ENCODE assay signal across 24 cellular contexts in the genomic region with DNA sequence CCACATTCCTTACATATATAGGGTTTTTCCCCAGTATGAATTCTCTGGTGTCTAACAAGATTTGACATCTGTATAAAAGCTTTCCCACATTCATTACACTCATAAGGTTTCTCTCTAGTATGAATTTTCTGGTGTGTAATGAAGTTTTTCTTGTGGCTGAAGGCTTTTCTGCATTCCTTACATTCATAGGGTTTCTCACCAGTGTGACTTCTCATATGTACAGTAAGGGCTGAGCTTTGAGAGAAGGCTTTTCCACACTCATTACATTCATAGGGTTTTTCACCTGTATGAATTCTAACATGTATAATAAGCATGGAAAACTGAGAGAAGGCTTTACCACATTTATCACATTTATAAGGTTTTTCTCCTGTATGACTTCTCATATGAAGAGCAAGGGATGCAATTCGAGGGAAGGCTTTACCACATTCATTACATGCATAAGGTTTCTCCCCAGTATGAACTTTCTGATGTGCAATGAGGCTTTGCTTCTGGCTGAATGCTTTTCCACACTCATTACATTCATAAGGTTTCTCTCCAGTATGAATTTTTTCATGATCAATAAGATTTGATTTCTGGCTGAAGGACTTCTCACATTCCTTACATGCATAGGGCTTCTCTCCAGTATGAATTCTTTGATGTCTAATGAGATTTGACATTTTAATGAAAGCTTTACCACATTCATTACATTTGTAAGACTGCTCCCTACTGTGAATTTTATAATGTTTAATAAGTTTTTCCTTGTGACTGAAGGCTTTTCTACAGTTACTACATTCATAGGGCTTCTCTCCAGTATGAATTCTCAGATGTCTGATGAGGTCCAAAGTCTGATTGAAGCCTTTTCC. TPM values are rescaled to one million over a fixed set of nuclear protein-coding genes. Genes with fewer than 3 reads are reported as not detected.
DNase-seq lines count a peak whose midpoint lies in the region; ATAC-seq and TF ChIP-seq lines count a peak whose summit lies in the region.
"Had no signal": no experiment of that assay in that cellular context is flagged by ENCODE, and none has a peak within 500 bp of the region (broad histone marks: within the 10 kb centered on the region; RNA-seq: fewer than 3 reads in every experiment).

No MANE protein-coding gene starts in this region.

- H3K36me3 ChIP-seq in GM23248 (ENCODE audit: low read depth) = peaks cover 57% of the 10 kb centered on the region
- H3K36me3 ChIP-seq: cardiac muscle cell had no signal

- H3K4me2 ChIP-seq in GM23248 (ENCODE audit: unreplicated experiment) = no peak overlapping the region
- H3K4me2 ChIP-seq: hepatocyte, SK-N-SH had no signal

- peaks cover 19% of the 10 kb centered on the region for H3F3A ChIP-seq in GM23248 (ENCODE audit: insufficient read depth)

- TF ChIP-seq CTCF in astrocyte of the spinal cord (IDR thresholded peaks at IDR 0.05; ENCODE audit: low read depth, low read length) = no peak
- no peak for TF ChIP-seq CTCF in fibroblast of pulmonary artery (IDR thresholded peaks at IDR 0.05; ENCODE audit: low read length, missing control alignments)

- H3K79me2 ChIP-seq in GM23248 (ENCODE audit: insufficient read depth) = no peaks in the 10 kb centered on the region
- H3K79me2 ChIP-seq: hepatocyte had no signal

- no peak overlapping the region for H3K27ac Mint-ChIP-seq in activated CD4-positive, alpha-beta T cell treated with anti-CD3 and anti-CD28 coated beads, Interleukin-2, amount 10 ng/mL, durations not matched to agents 24 days and 14 days
- H3K27ac Mint-ChIP-seq: CD4-positive, CD25-positive, alpha-beta regulatory T cell; mesothelial cell of epicardium had no signal

- no peaks in the 10 kb centered on the region for H3K9me2 ChIP-seq in GM23248 (ENCODE audit: insufficient read depth)
- H3K9me2 ChIP-seq: SK-N-SH had no signal

- in situ Hi-C loops in astrocyte of the spinal cord (cut with HindIII; ENCODE audit: low sequenced_read_pairs) = no loop called here
- in situ Hi-C loops in GM23248 (cut with MboI) = no loop called here

- no peaks in the 10 kb centered on the region for H3K27me3 Mint-ChIP-seq in activated CD4-positive, alpha-beta T cell treated with anti-CD3 and anti-CD28 coated beads, Interleukin-2, amount 10 ng/mL, durations not matched to agents 24 days and 14 days
- H3K27me3 Mint-ChIP-seq: CD4-positive, CD25-positive, alpha-beta regulatory T cell had no signal

- peaks cover 9% of the 10 kb centered on the region for H3K9me3 Mint-ChIP-seq in activated CD4-positive, alpha-beta T cell treated with anti-CD3 and anti-CD28 coated beads, Interleukin-2, amount 10 ng/mL, durations not matched to agents 24 days and 14 days

- H4K20me1 ChIP-seq in GM23248 (ENCODE audit: insufficient read depth) = no peaks in the 10 kb centered on the region

- no peaks in the 10 kb centered on the region for H3K4me1 Mint-ChIP-seq in activated CD4-positive, alpha-beta T cell treated with anti-CD3 and anti-CD28 coated beads, Interleukin-2, amount 10 ng/mL, durations not matched to agents 24 days and 14 days
- H3K4me1 Mint-ChIP-seq: mesothelial cell of epicardium, neural crest cell had no signal

- H2AFZ ChIP-seq in GM23248 = no peak overlapping the region
- H2AFZ ChIP-seq: hepatocyte had no signal

- 93 to 94% methylated on average over 1 of the region's 1 CpG for WGBS in GM23248 (ENCODE audit: low coverage in 1 of 2, low lambda C conversion rate in 2 of 2, missing lambda C conversion rate in 2 of 2), 2 experiments

- H3K27ac ChIP-seq in temporal lobe (ENCODE audit: low read depth, low read length) (peak overlapping the region; percentile 3), GM23248 (no peak overlapping the region)
- H3K27ac ChIP-seq: cardiac muscle cell, hepatocyte, thyroid gland had no signal

- intact Hi-C loops in activated CD4-positive, alpha-beta T cell treated with anti-CD3 and anti-CD28 coated beads, Interleukin-2, amount 10 ng/mL, durations not matched to agents 24 days and 14 days (cut with micrococcal nuclease) = no loop called here
- intact Hi-C loops in left colon (cut with DNase I, micrococcal nuclease) = no loop called here

- peaks cover 34% of the 10 kb centered on the region for H3K9me3 ChIP-seq in GM23248 (ENCODE audit: low read depth)

- H3K4me3 Mint-ChIP-seq in activated CD4-positive, alpha-beta T cell treated with anti-CD3 and anti-CD28 coated beads, Interleukin-2, amount 10 ng/mL, durations not matched to agents 24 days and 14 days = no peak overlapping the region
- H3K4me3 Mint-ChIP-seq: CD4-positive, CD25-positive, alpha-beta regulatory T cell; mesothelial cell of epicardium; neural crest cell had no signal

- no peak for ATAC-seq in GM19463 (IDR thresholded peaks at IDR 0.05; ENCODE audit: unreplicated experiment)
- ATAC-seq in left colon = no peak
- ATAC-seq: activated CD4-positive, CD25-positive, alpha-beta regulatory T cell treated with anti-CD3 and anti-CD28 coated beads, Interleukin-2, amount 50 U/mL, for 24 hours; Panc1 had no signal

- DNase-seq in activated CD4-positive, alpha-beta T cell treated with anti-CD3 and anti-CD28 coated beads, Interleukin-2, amount 10 ng/mL, durations not matched to agents 24 days and 14 days = peak; percentile 10
- DNase-seq in activated CD4-positive, alpha-beta T cell treated with anti-CD3 and anti-CD28 coated beads, Interleukin-2, amount 50 U/mL, for 1 hour = no peak
- DNase-seq in astrocyte of the spinal cord (ENCODE audit: low read depth, low spot score) (peak; percentile 49), fibroblast of pulmonary artery (ENCODE audit: low read depth) (peak; percentile 10), left colon (no peak), GM23248 (no peak)
- DNase-seq: DND-41; effector CD4-positive, alpha-beta T cell; H7; NCI-H1105 treated with DMSO at 0.1 percent for 48 hours; NCI-H748 treated with DMSO at 0.1 percent for 48 hours; SK-N-SH; stimulated activated CD4-positive, alpha-beta T cell treated with anti-CD3 and anti-CD28 coated beads, Interleukin-12 subunit alpha, Interleukin-12 subunit beta, amount 100 ng/mL, for 4 hours; T1000; thyroid gland had no signal

- no peaks in the 10 kb centered on the region for H3K4me1 ChIP-seq in GM23248 (ENCODE audit: insufficient read depth)
- H3K4me1 ChIP-seq: thyroid gland had no signal

- H3K4me3 ChIP-seq in astrocyte of the spinal cord (ENCODE audit: low read depth, low read length) (no peak overlapping the region), fibroblast of pulmonary artery (replicated peaks; ENCODE audit: low read depth, low read length) (no peak overlapping the region), GM23248 (no peak overlapping the region)
- H3K4me3 ChIP-seq: cardiac muscle cell, hepatocyte, thyroid gland had no signal

- no peak overlapping the region for H3K9ac ChIP-seq in GM23248
- H3K9ac ChIP-seq: SK-N-SH had no signal

- no peaks in the 10 kb centered on the region for H3K27me3 ChIP-seq in GM23248 (replicated peaks; ENCODE audit: insufficient read depth)
- H3K27me3 ChIP-seq: cardiac muscle cell, hepatocyte, thyroid gland had no signal

- H3K36me3 Mint-ChIP-seq in activated CD4-positive, alpha-beta T cell treated with anti-CD3 and anti-CD28 coated beads, Interleukin-2, amount 10 ng/mL, durations not matched to agents 24 days and 14 days (ENCODE audit: low read depth) = peaks cover 29% of the 10 kb centered on the region

RNA-seq across cellular contexts. Expression of a gene that starts 42.6 kb away (rescaled TPM):
- total RNA-seq in activated CD4-positive, alpha-beta T cell treated with anti-CD3 and anti-CD28 coated beads, Interleukin-2, amount 10 ng/mL, durations not matched to agents 24 days and 14 days = 3.5 and 4.9 TPM in 2 replicates
- total RNA-seq in temporal lobe (20.9 TPM), left colon (1 to 10 TPM; 3.9 to 5.3 TPM)
- total RNA-seq in GM23248 (2014; rRNA removed; shearing (Covaris generic)) = 3.5 and 10.2 TPM in 2 replicates
- polyA plus RNA-seq in GM23248 (2016; fragmentation: Nextera tagmentation; extraction: Ambion mirVana) = 2.4 and 2.9 TPM in 2 replicates

RNA-seq across cellular contexts. Expression of a gene that starts 53.8 kb away (rescaled TPM):
- 3.4 and 3.5 TPM in 2 replicates for total RNA-seq in activated CD4-positive, alpha-beta T cell treated with anti-CD3 and anti-CD28 coated beads, Interleukin-2, amount 10 ng/mL, durations not matched to agents 24 days and 14 days
- total RNA-seq in temporal lobe (24.8 TPM), left colon (1 to 10 TPM; 1.4 to 1.6 TPM)
- total RNA-seq in GM23248 (2014; rRNA removed; shearing (Covaris generic)) = 4.9 and 7.2 TPM in 2 replicates
- 4.4 and 4.7 TPM in 2 replicates for polyA plus RNA-seq in GM23248 (2016; fragmentation: Nextera tagmentation; extraction: Ambion mirVana)

RNA-seq across cellular contexts. Expression of a gene that starts 55.7 kb away (rescaled TPM):
- total RNA-seq in activated CD4-positive, alpha-beta T cell treated with anti-CD3 and anti-CD28 coated beads, Interleukin-2, amount 10 ng/mL, durations not matched to agents 24 days and 14 days = 2.2 and 3.6 TPM in 2 replicates
- total RNA-seq in temporal lobe (20.9 TPM), left colon (1 to 10 TPM; 2.8 to 3.2 TPM)
- 5.3 and 6.7 TPM in 2 replicates for total RNA-seq in GM23248 (2014; rRNA removed; shearing (Covaris generic))
- 2.2 and 2.5 TPM in 2 replicates for polyA plus RNA-seq in GM23248 (2016; fragmentation: Nextera tagmentation; extraction: Ambion mirVana)

Comparison
In these comparisons a context has a peak if more than half of its experiments do, and no peak if none do; other contexts are left out.
1. DNase-seq: peak in activated CD4-positive, alpha-beta T cell treated with anti-CD3 and anti-CD28 coated beads, Interleukin-2, amount 10 ng/mL, durations not matched to agents 24 days and 14 days (single experiment), astrocyte of the spinal cord (single experiment) and fibroblast of pulmonary artery (single experiment); none in activated CD4-positive, alpha-beta T cell treated with anti-CD3 and anti-CD28 coated beads, Interleukin-2, amount 50 U/mL, for 1 hour (single experiment), left colon (0 of 2) and GM23248 (single experiment).